ENCODE assay signal across 25 cellular contexts in genomic region chr10:5125315-5126044, GRCh38. TPM values are rescaled to one million over a fixed set of nuclear protein-coding genes. Genes with fewer than 3 reads are reported as not detected.
A peak's percentile ranks its signal among the peaks of the same experiment; 100 is the strongest.
DNase-seq lines count a peak whose midpoint lies in the region; ATAC-seq, FAIRE-seq and TF ChIP-seq lines count a peak whose summit lies in the region.
"Had no signal": no experiment of that assay in that cellular context is flagged by ENCODE, and none has a peak within 500 bp of the region (broad histone marks: within the 10 kb centered on the region; RNA-seq: fewer than 3 reads in every experiment).

No MANE protein-coding gene starts in this region.

- TF ChIP-seq POLR2A in gastrocnemius medialis (IDR thresholded peaks at IDR 0.05) = no peak

- H3K4me3 ChIP-seq in bronchial epithelial cell (ENCODE audit: low read depth, low read length) (no peak overlapping the region), gastrocnemius medialis (no peak overlapping the region), Karpas-422 (ENCODE audit: low read length) (no peak overlapping the region)
- H3K4me3 ChIP-seq: BLaER1, GM23338, HAP-1 had no signal

- intact Hi-C loops in gastrocnemius medialis (cut with DNase I; ENCODE audit: low total_unique reads) = no loop called here

- TF ChIP-seq CTCF in bronchial epithelial cell (IDR thresholded peaks at IDR 0.05; ENCODE audit: insufficient read depth, low read length, severe bottlenecking) = no peak
- no peak for TF ChIP-seq CTCF in foreskin keratinocyte (conservative IDR thresholded peaks at IDR 0.05)
- TF ChIP-seq CTCF in gastrocnemius medialis (IDR thresholded peaks at IDR 0.05 in 4 of 5, conservative IDR thresholded peaks at IDR 0.05 in 1 of 5) = no peak

- H3K27ac ChIP-seq in foreskin keratinocyte (no peak overlapping the region), gastrocnemius medialis (peak overlapping the region in 2 of 4 donors; percentile 53 to 64), Karpas-422 (ENCODE audit: low read length) (no peak overlapping the region)
- H3K27ac ChIP-seq: BLaER1 had no signal

- H3K4me1 ChIP-seq in foreskin keratinocyte (no peaks in the 10 kb centered on the region), gastrocnemius medialis (no peaks in the 10 kb centered on the region), Karpas-422 (ENCODE audit: low read length) (no peaks in the 10 kb centered on the region)
- H3K4me1 ChIP-seq: BLaER1, HAP-1 had no signal

- ATAC-seq in foreskin keratinocyte (no peak), gastrocnemius medialis (peak; percentile 83 to 97)
- ATAC-seq: GM23338 had no signal

- DNase-seq in LHCN-M2 (ENCODE audit: low read depth) = peak; percentile 3
- peak; percentile 35 for DNase-seq in bronchial epithelial cell (ENCODE audit: low read depth)
- DNase-seq in foreskin keratinocyte = peak; percentile 2 to 7
- peak; percentile 12 to 55 for DNase-seq in gastrocnemius medialis
- no peak for DNase-seq in Karpas-422
- DNase-seq in NCI-H1436 (lab: John Stamatoyannopoulos, UW) = no peak
- no peak for DNase-seq in HUDEP-2 (lab: John Stamatoyannopoulos, UW; ENCODE audit: unreplicated experiment in 76 of 76)
- DNase-seq: CD4-positive, alpha-beta T cell; COR-L47; KG1; MV-4-11; NCI-H1105 treated with DMSO at 0.1 percent for 48 hours; NCI-H1694; NCI-H2081 treated with DMSO at 0.1 percent for 48 hours; NCI-H446 treated with DMSO at 0.1 percent for 48 hours; NCI-H526 treated with DMSO at 0.1 percent for 48 hours; Right ventricle myocardium superior had no signal

- H3K9me3 ChIP-seq in gastrocnemius medialis = no peaks in the 10 kb centered on the region
- no peaks in the 10 kb centered on the region for H3K9me3 ChIP-seq in Karpas-422 (ENCODE audit: low read length)
- H3K9me3 ChIP-seq: HAP-1 had no signal

- H3K4me2 ChIP-seq in Karpas-422 (ENCODE audit: low read depth, low read length, poor library complexity, severe bottlenecking) = no peak overlapping the region
- H3K4me2 ChIP-seq: BLaER1, GM23338 had no signal

- H2AFZ ChIP-seq in Karpas-422 (ENCODE audit: low read length) = no peak overlapping the region
- H2AFZ ChIP-seq: GM23338 had no signal

- H3K9ac ChIP-seq in Karpas-422 (ENCODE audit: low read length) = no peak overlapping the region
- H3K9ac ChIP-seq: BLaER1 had no signal

- no peaks in the 10 kb centered on the region for H3K9me2 ChIP-seq in Karpas-422 (replicated peaks; ENCODE audit: insufficient read depth, low read length)

- no peaks in the 10 kb centered on the region for H4K20me1 ChIP-seq in Karpas-422 (ENCODE audit: insufficient read depth, low read depth, low read length)
- H4K20me1 ChIP-seq: BLaER1 had no signal

- peak; percentile 64 for FAIRE-seq in bronchial epithelial cell (lab: Jason Lieb, UNC)
- FAIRE-seq: G401.6, GM12892 had no signal

- no peaks in the 10 kb centered on the region for H3K36me3 ChIP-seq in bronchial epithelial cell (ENCODE audit: control insufficient read depth, insufficient read depth, low read length)
- no peaks in the 10 kb centered on the region for H3K36me3 ChIP-seq in gastrocnemius medialis
- no peaks in the 10 kb centered on the region for H3K36me3 ChIP-seq in Karpas-422 (ENCODE audit: insufficient read depth, low read length)
- H3K36me3 ChIP-seq: BLaER1, HAP-1 had no signal

- no peaks in the 10 kb centered on the region for H3K79me2 ChIP-seq in Karpas-422 (ENCODE audit: low read length)

- in situ Hi-C loops in gastrocnemius medialis (cut with MboI; ENCODE audit: low sequenced_read_pairs in 4 of 4) = no loop called here

- H3K27me3 ChIP-seq in bronchial epithelial cell (ENCODE audit: control insufficient read depth, insufficient read depth, low read length) (no peaks in the 10 kb centered on the region), foreskin keratinocyte (peaks cover 23% of the 10 kb centered on the region), gastrocnemius medialis (no peaks in the 10 kb centered on the region), Karpas-422 (ENCODE audit: low read length) (no peaks in the 10 kb centered on the region)
- H3K27me3 ChIP-seq: BLaER1 had no signal

RNA-seq across cellular contexts. Expression of gene AKR1C3, which starts 31.3 kb away (rescaled TPM):
- total RNA-seq in LHCN-M2 (2014; rRNA removed) (25.7 and 33.5 TPM in 2 replicates), bronchial epithelial cell (45.5 and 69.5 TPM in 2 replicates), foreskin keratinocyte (0.44 and 0.56 TPM in 2 replicates), gastrocnemius medialis (100 to 1,000 TPM in 3 of 4 donors, 10 to 100 TPM in 1; 48.3 to 293 (median 197) TPM)
- polyA plus RNA-seq in LHCN-M2 (2012) = 36.2 TPM
- polyA plus RNA-seq in foreskin keratinocyte = 0.52 and 0.78 TPM in 2 replicates
- not detected in 2 replicates for total RNA-seq in Karpas-422 (2014; rRNA removed; shearing (Covaris generic); ENCODE audit: low replicate concordance)
- total RNA-seq: SK-MEL-5 had no signal

RNA-seq across cellular contexts. Expression of gene AKR1C8, which starts 59.5 kb away (rescaled TPM):
- total RNA-seq in LHCN-M2 (2014; rRNA removed) (not detected in 2 replicates), bronchial epithelial cell (0.26 TPM in 1 of 2 replicates, not detected in the other), foreskin keratinocyte (not detected in 2 replicates), gastrocnemius medialis (under 1 TPM in 1 of 4 donors, not detected in 3; 0.56 TPM)
- not detected for polyA plus RNA-seq in LHCN-M2 (2012)
- not detected in 2 replicates for polyA plus RNA-seq in foreskin keratinocyte
- not detected in 2 replicates for total RNA-seq in Karpas-422 (2014; rRNA removed; shearing (Covaris generic); ENCODE audit: low replicate concordance)
- total RNA-seq: Daoy, GM23338, Right ventricle myocardium superior, RPMI7951, SK-MEL-5 had no signal
- polyA plus RNA-seq: GM23338 had no signal

Comparison
In these comparisons a context has a peak if more than half of its experiments do, and no peak if none do; other contexts are left out.
1. DNase-seq: peak in LHCN-M2 (single experiment), bronchial epithelial cell (single experiment), foreskin keratinocyte (2 of 2) and gastrocnemius medialis (2 of 2); none in Karpas-422 (single experiment), NCI-H1436 (single experiment) and HUDEP-2 (0 of 76).
2. RNA of gene AKR1C3, which starts 31.3 kb away (total RNA-seq): 48.3 to 293 TPM in gastrocnemius medialis, 45.5 to 69.5 TPM in bronchial epithelial cell and 25.7 to 33.5 TPM in LHCN-M2; 0.44 to 0.56 TPM in foreskin keratinocyte and not detected in Karpas-422; every median in the first group is over 10 times any median in the second.